12 cellular contexts compared by ENCODE assay signal in genomic region chr9:128820665-128821583, GRCh38. TPM values are rescaled to one million over a fixed set of nuclear protein-coding genes. Genes with fewer than 3 reads are reported as not detected.
DNase-seq lines count a peak whose midpoint lies in the region; TF ChIP-seq lines count a peak whose summit lies in the region.
"Had no signal": no experiment of that assay in that cellular context is flagged by ENCODE, and none has a peak within 500 bp of the region (broad histone marks: within the 10 kb centered on the region; RNA-seq: fewer than 3 reads in every experiment).

No MANE protein-coding gene starts in this region.

- H3K36me3 ChIP-seq in CD8-positive, alpha-beta memory T cell (ENCODE audit: insufficient read depth, low read length) = peaks cover 8% of the 10 kb centered on the region
- peaks cover 0 to 53% (median 0%) of the 10 kb centered on the region in 3 donors for H3K36me3 ChIP-seq in Peyer's patch

- H3K27me3 ChIP-seq in CD8-positive, alpha-beta memory T cell (ENCODE audit: insufficient read depth, low read length, poor library complexity, severe bottlenecking) = no peaks in the 10 kb centered on the region
- no peaks in the 10 kb centered on the region for H3K27me3 ChIP-seq in Peyer's patch

- no peaks in the 10 kb centered on the region for H3K9me3 Mint-ChIP-seq in activated T-cell treated with anti-CD3 and anti-CD28 coated beads, Interleukin-2, amount 50 U/mL, for 24 hours
- no peaks in the 10 kb centered on the region for H3K9me3 Mint-ChIP-seq in CD8-positive, alpha-beta memory T cell
- H3K9me3 Mint-ChIP-seq in activated naive CD8-positive, alpha-beta T cell treated with anti-CD3 and anti-CD28 coated beads for 36 hours = no peaks in the 10 kb centered on the region
- H3K9me3 Mint-ChIP-seq in neural crest cell = no peaks in the 10 kb centered on the region

- CTCF ChIA-PET in CD8-positive, alpha-beta memory T cell (lab: Charles Lee) = interaction anchor here (1.3 to 1.5 kb wide), 2 partner anchors 108 to 136 kb away, joined by 3 to 4 read pairs; no protein-coding TSS in a partner anchor

- peaks cover 7% of the 10 kb centered on the region for H3K4me1 ChIP-seq in CD8-positive, alpha-beta memory T cell (ENCODE audit: insufficient read depth, low read length)
- peaks cover 4 to 17% (median 8%) of the 10 kb centered on the region in 4 donors for H3K4me1 ChIP-seq in Peyer's patch

- POLR2A ChIA-PET in CD8-positive, alpha-beta memory T cell (lab: Charles Lee) = no interaction called here

- DNase-seq in activated T-cell treated with anti-CD3 and anti-CD28 coated beads, Interleukin-2, amount 50 U/mL, for 24 hours = no peak
- no peak for DNase-seq in activated T-cell treated with anti-CD3 and anti-CD28 coated beads, Interleukin-2, amount 50 U/mL, for 48 hours
- no peak for DNase-seq in CD8-positive, alpha-beta memory T cell
- no peak for DNase-seq in activated naive CD8-positive, alpha-beta T cell treated with anti-CD3 and anti-CD28 coated beads for 36 hours
- DNase-seq in neural crest cell (ENCODE audit: low read depth, low spot score) = no peak
- no peak for DNase-seq in Peyer's patch
- DNase-seq in SIG-M5 (lab: John Stamatoyannopoulos, UW) = no peak
- DNase-seq in activated CD4-positive, alpha-beta T cell treated with anti-CD3 and anti-CD28 coated beads, Interleukin-2, amount 50 U/mL, for 48 hours = no peak
- DNase-seq: aorta; NCI-H2227 treated with DMSO at 0.1 percent for 48 hours; stimulated activated naive CD8-positive, alpha-beta T cell treated with anti-CD3 and anti-CD28 coated beads, Interleukin-15, Interleukin-2, amounts not matched to agents 100 U/mL and 50 U/mL, for 24 hours had no signal

- H3K27me3 Mint-ChIP-seq in activated T-cell treated with anti-CD3 and anti-CD28 coated beads, Interleukin-2, amount 50 U/mL, for 24 hours = no peaks in the 10 kb centered on the region
- H3K27me3 Mint-ChIP-seq in CD8-positive, alpha-beta memory T cell = peaks cover 0 to 3% of the 10 kb centered on the region in 2 donors
- H3K27me3 Mint-ChIP-seq in activated naive CD8-positive, alpha-beta T cell treated with anti-CD3 and anti-CD28 coated beads for 36 hours = peaks cover 3% of the 10 kb centered on the region
- peaks cover 3% of the 10 kb centered on the region for H3K27me3 Mint-ChIP-seq in neural crest cell (ENCODE audit: low read depth)

- peaks cover 55% of the 10 kb centered on the region for H3K36me3 Mint-ChIP-seq in activated T-cell treated with anti-CD3 and anti-CD28 coated beads, Interleukin-2, amount 50 U/mL, for 24 hours (ENCODE audit: low read depth)
- peaks cover 0 to 47% (median 0%) of the 10 kb centered on the region in 3 donors for H3K36me3 Mint-ChIP-seq in CD8-positive, alpha-beta memory T cell
- peaks cover 8% of the 10 kb centered on the region for H3K36me3 Mint-ChIP-seq in activated naive CD8-positive, alpha-beta T cell treated with anti-CD3 and anti-CD28 coated beads for 36 hours
- H3K36me3 Mint-ChIP-seq in neural crest cell (ENCODE audit: low read depth) = no peaks in the 10 kb centered on the region

- no peaks in the 10 kb centered on the region for H3K9me3 ChIP-seq in CD8-positive, alpha-beta memory T cell (ENCODE audit: low read length)
- no peaks in the 10 kb centered on the region for H3K9me3 ChIP-seq in Peyer's patch
- H3K9me3 ChIP-seq: prostate gland had no signal

- TF ChIP-seq CTCF in neural crest cell (conservative IDR thresholded peaks at IDR 0.05) (no peak), Peyer's patch (IDR thresholded peaks at IDR 0.05) (no peak)

- H3K4me1 Mint-ChIP-seq in activated T-cell treated with anti-CD3 and anti-CD28 coated beads, Interleukin-2, amount 50 U/mL, for 24 hours (ENCODE audit: low read depth) = peaks cover 33% of the 10 kb centered on the region
- peaks cover 9 to 26% (median 19%) of the 10 kb centered on the region in 3 donors for H3K4me1 Mint-ChIP-seq in CD8-positive, alpha-beta memory T cell
- peaks cover 28% of the 10 kb centered on the region for H3K4me1 Mint-ChIP-seq in activated naive CD8-positive, alpha-beta T cell treated with anti-CD3 and anti-CD28 coated beads for 36 hours
- peaks cover 13% of the 10 kb centered on the region for H3K4me1 Mint-ChIP-seq in neural crest cell

- no peak overlapping the region for H3K4me3 ChIP-seq in CD8-positive, alpha-beta memory T cell (ENCODE audit: low read length)
- no peak overlapping the region for H3K4me3 ChIP-seq in Peyer's patch
- H3K4me3 ChIP-seq: prostate gland had no signal

- TF ChIP-seq POLR2A in Peyer's patch (IDR thresholded peaks at IDR 0.05) = no peak

- H3K27ac Mint-ChIP-seq in activated T-cell treated with anti-CD3 and anti-CD28 coated beads, Interleukin-2, amount 50 U/mL, for 24 hours = peak overlapping the region; percentile 57
- peak overlapping the region in 5 of 8 donors; percentile 12 to 78 (median 70) for H3K27ac Mint-ChIP-seq in CD8-positive, alpha-beta memory T cell
- H3K27ac Mint-ChIP-seq in activated naive CD8-positive, alpha-beta T cell treated with anti-CD3 and anti-CD28 coated beads for 36 hours = peak overlapping the region; percentile 55
- H3K27ac Mint-ChIP-seq in neural crest cell (ENCODE audit: unreplicated experiment) = peak overlapping the region; percentile 71

- no peak overlapping the region for H3K27ac ChIP-seq in CD8-positive, alpha-beta memory T cell (ENCODE audit: low read depth, low read length)
- peak overlapping the region in 1 of 4 donors; percentile 12 for H3K27ac ChIP-seq in Peyer's patch

- H3K4me3 Mint-ChIP-seq in activated T-cell treated with anti-CD3 and anti-CD28 coated beads, Interleukin-2, amount 50 U/mL, for 24 hours = peak overlapping the region; percentile 43
- H3K4me3 Mint-ChIP-seq in CD8-positive, alpha-beta memory T cell = peak overlapping the region; percentile 20 to 87 (median 59)
- no peak overlapping the region for H3K4me3 Mint-ChIP-seq in activated naive CD8-positive, alpha-beta T cell treated with anti-CD3 and anti-CD28 coated beads for 36 hours
- H3K4me3 Mint-ChIP-seq in neural crest cell = peak overlapping the region; percentile 86

RNA-seq across cellular contexts. Expression of gene ENDOG, which starts 2.6 kb away (rescaled TPM):
- 10 to 100 TPM; 22.3 to 23.3 TPM for total RNA-seq in CD8-positive, alpha-beta memory T cell
- 29.6 TPM for polyA plus RNA-seq in CD8-positive, alpha-beta memory T cell
- 10 to 100 TPM; 20.1 to 22.9 TPM for total RNA-seq in activated naive CD8-positive, alpha-beta T cell treated with anti-CD3 and anti-CD28 coated beads for 36 hours
- total RNA-seq in neural crest cell (21.9 and 23.7 TPM in 2 replicates), Peyer's patch (10 to 100 TPM in 3 of 4 donors, 1 to 10 TPM in 1; 9.9 to 53.6 (median 40.5) TPM)

RNA-seq across cellular contexts. Expression of gene SPOUT1, which starts 8.7 kb away (rescaled TPM):
- 100 to 1,000 TPM; 137 to 143 TPM for total RNA-seq in CD8-positive, alpha-beta memory T cell
- 77.3 TPM for polyA plus RNA-seq in CD8-positive, alpha-beta memory T cell
- 100 to 1,000 TPM; 109 to 111 TPM for total RNA-seq in activated naive CD8-positive, alpha-beta T cell treated with anti-CD3 and anti-CD28 coated beads for 36 hours
- 66.7 and 66.8 TPM in 2 replicates for total RNA-seq in neural crest cell
- 10 to 100 TPM; 33.5 to 48.7 (median 34.9) TPM for total RNA-seq in Peyer's patch

RNA-seq across cellular contexts. Expression of gene TBC1D13, which starts 33.9 kb away (rescaled TPM):
- 10 to 100 TPM; 23.0 to 24.6 TPM for total RNA-seq in CD8-positive, alpha-beta memory T cell
- 36.8 TPM for polyA plus RNA-seq in CD8-positive, alpha-beta memory T cell
- total RNA-seq in activated naive CD8-positive, alpha-beta T cell treated with anti-CD3 and anti-CD28 coated beads for 36 hours = 10 to 100 TPM; 16.3 to 18.8 TPM
- total RNA-seq in neural crest cell (28.9 and 32.3 TPM in 2 replicates), Peyer's patch (10 to 100 TPM; 26.8 to 48.7 (median 45.7) TPM)

RNA-seq across cellular contexts. Expression of gene ZER1, which starts 49.2 kb away (rescaled TPM):
- 10 to 100 TPM; 18.3 to 18.7 TPM for total RNA-seq in CD8-positive, alpha-beta memory T cell
- 46.2 TPM for polyA plus RNA-seq in CD8-positive, alpha-beta memory T cell
- 10 to 100 TPM; 13.7 to 14.4 TPM for total RNA-seq in activated naive CD8-positive, alpha-beta T cell treated with anti-CD3 and anti-CD28 coated beads for 36 hours
- 19.1 and 19.3 TPM in 2 replicates for total RNA-seq in neural crest cell
- 100 to 1,000 TPM in 1 of 4 donors, 10 to 100 TPM in 3; 83.1 to 114 (median 88.1) TPM for total RNA-seq in Peyer's patch
